17 cellular contexts compared by ENCODE assay signal in genomic region chr6:170053966-170054661, GRCh38.
"Had no signal": no experiment of that assay in that cellular context is flagged by ENCODE, and none has a peak within 500 bp of the region (broad histone marks: within the 10 kb centered on the region; RNA-seq: fewer than 3 reads in every experiment).

No MANE protein-coding gene starts in this region.

- H3K4me1 ChIP-seq: adrenal gland, SJSA1 had no signal

- H3K36me3 Mint-ChIP-seq: activated naive CD4-positive, alpha-beta T cell treated with anti-CD3 and anti-CD28 coated beads, Interleukin-2, amount 10 ng/mL, durations not matched to agents 7 days and 5 days had no signal

- ATAC-seq: activated CD4-positive, alpha-beta T cell treated with anti-CD3 and anti-CD28 coated beads for 36 hours; activated CD8-positive, alpha-beta T cell treated with anti-CD3 and anti-CD28 coated beads for 36 hours; stimulated activated naive CD8-positive, alpha-beta T cell treated with anti-CD3 and anti-CD28 coated beads, Interleukin-15, amount 100 ng/mL, for 72 hours had no signal

- H3K27ac ChIP-seq: adrenal gland, neutrophil, SJSA1, thoracic aorta, VCaP had no signal

- H3K4me3 ChIP-seq: adrenal gland, SJSA1, thoracic aorta had no signal

- DNase-seq: activated CD4-positive, alpha-beta T cell treated with anti-CD3 and anti-CD28 coated beads for 36 hours; activated CD8-positive, alpha-beta T cell treated with anti-CD3 and anti-CD28 coated beads for 36 hours; activated naive CD4-positive, alpha-beta T cell treated with anti-CD3 and anti-CD28 coated beads, Interleukin-2, amount 10 ng/mL, durations not matched to agents 7 days and 5 days; central memory CD4-positive, alpha-beta T cell; dermis blood vessel endothelial cell; midbrain; stimulated activated CD4-positive, alpha-beta T cell treated with anti-CD3 and anti-CD28 coated beads, Interleukin-15, amount 100 ng/mL, for 24 hours; stimulated activated CD4-positive, alpha-beta T cell treated with anti-CD3 and anti-CD28 coated beads, Interleukin-4, amount 100 ng/mL, for 24 hours; stimulated activated naive CD8-positive, alpha-beta T cell treated with anti-CD3 and anti-CD28 coated beads, Interleukin-15, amount 100 ng/mL, for 72 hours; T-helper 9 cell had no signal

- H3K4me3 Mint-ChIP-seq: activated CD4-positive, alpha-beta T cell treated with anti-CD3 and anti-CD28 coated beads for 36 hours; activated CD8-positive, alpha-beta T cell treated with anti-CD3 and anti-CD28 coated beads for 36 hours; activated naive CD4-positive, alpha-beta T cell treated with anti-CD3 and anti-CD28 coated beads, Interleukin-2, amount 10 ng/mL, durations not matched to agents 7 days and 5 days; activated T-helper 1 cell treated with anti-CD3 and anti-CD28 coated beads, Interleukin-12 subunit alpha, Interleukin-12 subunit beta, Interleukin-2, Interleukin-4 antibody, amounts not matched to agents 30 ng/mL and 10 ng/mL and 1 ng/mL, durations not matched to agents 14 hours and 24 hours and 36 hours; stimulated activated naive CD8-positive, alpha-beta T cell treated with anti-CD3 and anti-CD28 coated beads, Interleukin-15, amount 100 ng/mL, for 72 hours had no signal

- H3K27ac Mint-ChIP-seq: activated CD4-positive, alpha-beta T cell treated with anti-CD3 and anti-CD28 coated beads for 36 hours; activated CD8-positive, alpha-beta T cell treated with anti-CD3 and anti-CD28 coated beads for 36 hours; activated naive CD4-positive, alpha-beta T cell treated with anti-CD3 and anti-CD28 coated beads, Interleukin-2, amount 10 ng/mL, durations not matched to agents 7 days and 5 days; activated T-helper 1 cell treated with anti-CD3 and anti-CD28 coated beads, Interleukin-12 subunit alpha, Interleukin-12 subunit beta, Interleukin-2, Interleukin-4 antibody, amounts not matched to agents 30 ng/mL and 10 ng/mL and 1 ng/mL, durations not matched to agents 14 hours and 24 hours and 36 hours; progenitor cell of endocrine pancreas; stimulated activated naive CD8-positive, alpha-beta T cell treated with anti-CD3 and anti-CD28 coated beads, Interleukin-15, amount 100 ng/mL, for 72 hours had no signal

- H3K36me3 ChIP-seq: adrenal gland, neutrophil, SJSA1, thoracic aorta had no signal

- H3K9me3 ChIP-seq: adrenal gland, neutrophil, thoracic aorta had no signal

- H3K4me1 Mint-ChIP-seq: activated CD4-positive, alpha-beta T cell treated with anti-CD3 and anti-CD28 coated beads for 36 hours; activated naive CD4-positive, alpha-beta T cell treated with anti-CD3 and anti-CD28 coated beads, Interleukin-2, amount 10 ng/mL, durations not matched to agents 7 days and 5 days had no signal

- H3K27me3 ChIP-seq: adrenal gland, neutrophil, SJSA1 had no signal

- H3K9me3 Mint-ChIP-seq: activated CD8-positive, alpha-beta T cell treated with anti-CD3 and anti-CD28 coated beads for 36 hours; activated T-helper 1 cell treated with anti-CD3 and anti-CD28 coated beads, Interleukin-12 subunit alpha, Interleukin-12 subunit beta, Interleukin-2, Interleukin-4 antibody, amounts not matched to agents 30 ng/mL and 10 ng/mL and 1 ng/mL, durations not matched to agents 14 hours and 24 hours and 36 hours; stimulated activated naive CD8-positive, alpha-beta T cell treated with anti-CD3 and anti-CD28 coated beads, Interleukin-15, amount 100 ng/mL, for 72 hours had no signal
